Comparison of ENCODE assay signal across 15 cellular contexts in the genomic region with DNA sequence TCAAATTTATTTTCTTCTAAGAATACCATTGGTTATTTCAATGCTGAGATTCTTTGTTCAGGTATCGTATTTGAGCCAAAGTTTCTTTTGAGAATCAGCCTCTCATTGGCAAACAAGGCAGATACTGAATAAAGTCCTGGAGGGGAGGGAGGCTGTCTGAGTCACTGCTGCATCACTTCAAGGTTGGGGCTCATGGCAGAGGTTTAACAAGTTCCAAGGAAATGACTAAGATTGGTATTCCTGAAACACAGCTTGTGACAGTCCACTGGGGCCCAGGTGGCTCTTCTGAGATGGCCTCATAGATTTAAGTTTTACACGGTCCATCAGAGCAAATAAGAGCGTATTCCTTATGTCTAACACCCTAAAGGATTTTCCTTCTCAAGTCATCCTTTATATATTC.
DNase-seq lines count a peak whose midpoint lies in the region; ATAC-seq and TF ChIP-seq lines count a peak whose summit lies in the region.
"Had no signal": no experiment of that assay in that cellular context is flagged by ENCODE, and none has a peak within 500 bp of the region (broad histone marks: within the 10 kb centered on the region; RNA-seq: fewer than 3 reads in every experiment).

No MANE protein-coding gene starts in this region.

- H3K36me3 ChIP-seq in MG63: no peaks in the 10 kb centered on the region
- H3K36me3 ChIP-seq in mammary epithelial cell (ENCODE audit: insufficient read depth, low read length): peaks cover 2% of the 10 kb centered on the region
- no peaks in the 10 kb centered on the region for H3K36me3 ChIP-seq in kidney epithelial cell (ENCODE audit: control insufficient read depth, insufficient read depth, low read length)
- H3K36me3 ChIP-seq: prostate gland had no signal

- peak overlapping the region; percentile 75 for H2AFZ ChIP-seq in mammary epithelial cell (ENCODE audit: low read depth, low read length)

- H3K4me3 ChIP-seq in MG63: no peak overlapping the region
- peak overlapping the region in 1 of 3 experiments; percentile 18 for H3K4me3 ChIP-seq in mammary epithelial cell (replicated peaks in 1 of 3; ENCODE audit: insufficient read depth in 1 of 3, low read depth in 2 of 3, low read length in 3 of 3)
- no peak overlapping the region for H3K4me3 ChIP-seq in kidney epithelial cell (ENCODE audit: low read depth, low read length)
- no peak overlapping the region for H3K4me3 ChIP-seq in coronary artery
- H3K4me3 ChIP-seq: prostate gland had no signal

- in situ Hi-C loops in mammary epithelial cell (cut with MboI; ENCODE audit: low sequenced_read_pairs in 2 of 2): no loop called here

- H3K27ac ChIP-seq in mammary epithelial cell (ENCODE audit: insufficient read depth, low read depth, low read length) (peak overlapping the region; percentile 95), coronary artery (no peak overlapping the region)
- H3K27ac ChIP-seq: prostate gland had no signal

- BruUV-seq in mammary epithelial cell (replicated peaks; lab: Mats Ljungman, UMichigan): no TSS peak

- H3K9ac ChIP-seq in mammary epithelial cell (ENCODE audit: insufficient read depth, low read length): peak overlapping the region; percentile 61

- no peaks in the 10 kb centered on the region for H3K79me2 ChIP-seq in mammary epithelial cell (ENCODE audit: insufficient read depth, low read length)

- H3K9me3 ChIP-seq in MG63: no peaks in the 10 kb centered on the region
- H3K9me3 ChIP-seq in mammary epithelial cell (replicated peaks; ENCODE audit: insufficient read depth, low read length): no peaks in the 10 kb centered on the region
- H3K9me3 ChIP-seq: prostate gland had no signal

- 25% methylated on average over 3 of the region's 3 CpGs for WGBS in mammary epithelial cell (ENCODE audit: low coverage, missing lambda C conversion rate)

- peaks cover 28% of the 10 kb centered on the region for H3K4me1 ChIP-seq in mammary epithelial cell (ENCODE audit: insufficient read depth, low read length)
- H3K4me1 ChIP-seq: prostate gland had no signal

- no peak for ATAC-seq in HG02571 (IDR thresholded peaks at IDR 0.05; ENCODE audit: unreplicated experiment)

- H3K4me2 ChIP-seq in mammary epithelial cell (ENCODE audit: insufficient read depth, low read depth, low read length): peak overlapping the region; percentile 73

- intact Hi-C loops in mammary epithelial cell (cut with micrococcal nuclease): no loop called here

- DNase-seq in COLO829 (ENCODE audit: low spot score): peak; percentile 17
- DNase-seq in MG63: peak; percentile 45
- DNase-seq in mammary epithelial cell: peak; percentile 96
- DNase-seq in kidney epithelial cell (ENCODE audit: low read depth): peak; percentile 85
- DNase-seq in activated CD4-positive, alpha-beta T cell treated with anti-CD3 and anti-CD28 coated beads, Interleukin-2, amount 50 U/mL, for 4 hours: no peak
- no peak for DNase-seq in SHP77 (lab: John Stamatoyannopoulos, UW)
- no peak for DNase-seq in coronary artery (ENCODE audit: low spot score)
- DNase-seq: CD4-positive, CD25-positive, alpha-beta regulatory T cell; effector CD8-positive, alpha-beta T cell; IMR-90; NCI-H1930; stimulated activated CD4-positive, alpha-beta T cell treated with anti-CD3 and anti-CD28 coated beads, Interleukin-2, amount 100 ng/mL, for 48 hours; stimulated activated naive CD4-positive, alpha-beta T cell treated with Interleukin-2 at 50 U/mL for 16 hours had no signal

- TF ChIP-seq CTCF in mammary epithelial cell (conservative IDR thresholded peaks at IDR 0.05 in 1 of 2, IDR thresholded peaks at IDR 0.05 in 1 of 2; ENCODE audit: extremely low read depth in 1 of 2, insufficient read depth in 1 of 2, low read depth in 1 of 2, low read length in 2 of 2): no peak
- TF ChIP-seq CTCF in kidney epithelial cell (IDR thresholded peaks at IDR 0.05; ENCODE audit: insufficient read depth, low read length, poor library complexity, severe bottlenecking): no peak
- TF ChIP-seq CTCF in coronary artery (IDR thresholded peaks at IDR 0.05): no peak

- CTCF ChIA-PET in mammary epithelial cell (lab: Charles Lee; ENCODE audit: low non-redundant PET): interaction anchor here (0.6 kb wide), 1 partner anchor 30 kb away, joined by 5 read pairs; no protein-coding TSS in a partner anchor

- dilution Hi-C loops in mammary epithelial cell (cut with HindIII; ENCODE audit: low sequenced_read_pairs): no loop called here

- no peaks in the 10 kb centered on the region for H4K20me1 ChIP-seq in mammary epithelial cell (ENCODE audit: insufficient read depth, low read length)

- H3K27me3 ChIP-seq in MG63 (no peaks in the 10 kb centered on the region), mammary epithelial cell (ENCODE audit: insufficient read depth, low read length) (no peaks in the 10 kb centered on the region), kidney epithelial cell (ENCODE audit: control insufficient read depth, insufficient read depth, low read length) (no peaks in the 10 kb centered on the region)

Comparison
In these comparisons a context has a peak if more than half of its experiments do, and no peak if none do; other contexts are left out.
1. DNase-seq: peak in COLO829 (single experiment), MG63 (single experiment), mammary epithelial cell (single experiment) and kidney epithelial cell (single experiment); none in activated CD4-positive, alpha-beta T cell treated with anti-CD3 and anti-CD28 coated beads, Interleukin-2, amount 50 U/mL, for 4 hours (0 of 2), SHP77 (0 of 2) and coronary artery (single experiment).